15 cellular contexts compared by ENCODE assay signal in the genomic region with DNA sequence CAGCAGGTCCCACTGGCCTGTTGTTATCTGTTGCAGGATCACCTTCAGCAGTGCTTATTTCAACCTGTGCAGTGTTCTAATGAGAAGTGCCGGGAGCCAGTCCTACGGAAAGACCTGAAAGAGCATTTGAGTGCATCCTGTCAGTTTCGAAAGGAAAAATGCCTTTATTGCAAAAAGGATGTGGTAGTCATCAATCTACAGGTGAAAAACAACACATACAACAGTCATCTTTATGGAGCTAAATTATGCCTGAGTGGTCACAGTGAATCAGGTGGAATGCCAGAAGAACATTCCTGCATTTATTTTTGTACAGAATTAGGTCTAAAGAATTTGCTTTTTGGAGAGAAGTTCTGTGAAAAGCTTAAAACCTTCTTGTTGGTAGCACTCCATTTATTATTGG. TPM values are rescaled to one million over a fixed set of nuclear protein-coding genes. Genes with fewer than 3 reads are reported as not detected.
DNase-seq lines count a peak whose midpoint lies in the region; ATAC-seq and TF ChIP-seq lines count a peak whose summit lies in the region.
"Had no signal": no experiment of that assay in that cellular context is flagged by ENCODE, and none has a peak within 500 bp of the region (broad histone marks: within the 10 kb centered on the region; RNA-seq: fewer than 3 reads in every experiment).

No MANE protein-coding gene starts in this region.

- no peaks in the 10 kb centered on the region for H3K27me3 Mint-ChIP-seq in activated B cell treated with CpG ODN at 0.5 μM for 24 hours

- H3K79me2 ChIP-seq in parathyroid adenoma = no peaks in the 10 kb centered on the region

- H3K27ac ChIP-seq in cingulate gyrus (ENCODE audit: low read depth, low read length) (peak overlapping the region; percentile 69), parathyroid adenoma (no peak overlapping the region), right atrium auricular region (no peak overlapping the region)
- H3K27ac ChIP-seq: heart right ventricle had no signal

- H3K4me1 Mint-ChIP-seq in activated B cell treated with CpG ODN at 0.5 μM for 24 hours = peaks cover 4% of the 10 kb centered on the region
- H3K4me1 Mint-ChIP-seq: WTC11 had no signal

- H3K36me3 Mint-ChIP-seq in activated B cell treated with CpG ODN at 0.5 μM for 24 hours (ENCODE audit: low read depth) = peaks cover 71% of the 10 kb centered on the region

- CTCF ChIA-PET in activated B cell treated with CpG ODN at 0.5 μM for 24 hours (lab: Charles Lee) = interaction anchor here (2.1 kb wide), 1 partner anchor 37 kb away, joined by 8 read pairs; no protein-coding TSS in a partner anchor

- H3K4me1 ChIP-seq in parathyroid adenoma (peaks cover 3% of the 10 kb centered on the region), right atrium auricular region (no peaks in the 10 kb centered on the region)

- no peaks in the 10 kb centered on the region for H3K9me3 Mint-ChIP-seq in activated B cell treated with CpG ODN at 0.5 μM for 24 hours
- H3K9me3 Mint-ChIP-seq: WTC11 had no signal

- ATAC-seq in activated B cell treated with CpG ODN at 0.5 μM for 24 hours (ENCODE audit: low read depth) = no peak
- ATAC-seq: heart right ventricle, WTC11 had no signal

- no peak overlapping the region for H3K4me2 ChIP-seq in parathyroid adenoma (ENCODE audit: low read length)

- in situ Hi-C loops in Caki2 (cut with HindIII; ENCODE audit: low pct_unique_long_range_greater_than_20kb, low sequenced_read_pairs) = no loop called here

- H2AFZ ChIP-seq in parathyroid adenoma = peak overlapping the region; percentile 46

- POLR2A ChIA-PET in activated B cell treated with CpG ODN at 0.5 μM for 24 hours (lab: Charles Lee) = no interaction called here

- H3K4me3 ChIP-seq in parathyroid adenoma (ENCODE audit: low read depth, low read length) = no peak overlapping the region
- no peak overlapping the region for H3K4me3 ChIP-seq in right atrium auricular region
- H3K4me3 ChIP-seq: heart right ventricle had no signal

- DNase-seq in Caki2 (ENCODE audit: low read depth) (peak; percentile 53), activated B cell treated with CpG ODN at 0.5 μM for 24 hours (no peak), superior temporal gyrus (ENCODE audit: extremely low spot score) (no peak), right atrium auricular region (ENCODE audit: low spot score) (no peak)
- no peak for DNase-seq in stimulated activated CD4-positive, alpha-beta T cell treated with anti-CD3 and anti-CD28 coated beads, Interleukin-2, amount 100 ng/mL, for 24 hours
- DNase-seq: activated naive CD4-positive, alpha-beta T cell; effector CD8-positive, alpha-beta T cell; GOT3; heart right ventricle; NCI-H2081 treated with DMSO at 0.1 percent for 48 hours; NCI-H524; SHP77 had no signal

- H3K27ac Mint-ChIP-seq in activated B cell treated with CpG ODN at 0.5 μM for 24 hours = peak overlapping the region; percentile 57

- intact Hi-C loops in activated B cell treated with CpG ODN at 0.5 μM for 24 hours (cut with micrococcal nuclease) = loop anchor here (10.0 kb wide), 1 partner anchor 775 kb away; no protein-coding TSS in a partner anchor

- TF ChIP-seq CTCF in activated B cell treated with CpG ODN at 0.5 μM for 24 hours (IDR thresholded peaks at IDR 0.05) (no peak), parathyroid adenoma (IDR thresholded peaks at IDR 0.05) (no peak), right atrium auricular region (IDR thresholded peaks at IDR 0.05) (no peak)

- H3K36me3 ChIP-seq in parathyroid adenoma (ENCODE audit: control insufficient read depth, insufficient read depth, low read length) (no peaks in the 10 kb centered on the region), right atrium auricular region (peaks cover 6% of the 10 kb centered on the region)

- no peak overlapping the region for H3K9ac ChIP-seq in parathyroid adenoma

- H3K27me3 ChIP-seq in parathyroid adenoma (ENCODE audit: control insufficient read depth, insufficient read depth, low read length) (no peaks in the 10 kb centered on the region), right atrium auricular region (no peaks in the 10 kb centered on the region)
- H3K27me3 ChIP-seq: heart right ventricle had no signal

- H3K4me3 Mint-ChIP-seq in activated B cell treated with CpG ODN at 0.5 μM for 24 hours = no peak overlapping the region
- H3K4me3 Mint-ChIP-seq: WTC11 had no signal

- H3K9me3 ChIP-seq in parathyroid adenoma (ENCODE audit: control insufficient read depth, low read length) (no peaks in the 10 kb centered on the region), right atrium auricular region (no peaks in the 10 kb centered on the region)
- H3K9me3 ChIP-seq: heart right ventricle had no signal

RNA-seq across cellular contexts. Expression of gene TRAF5, which starts 33.2 kb away (rescaled TPM):
- total RNA-seq in Caki2 (2014; rRNA removed; shearing (Covaris generic); ENCODE audit: low replicate concordance) = 3.2 and 6.2 TPM in 2 replicates
- 61.4 and 73.1 TPM in 2 replicates for total RNA-seq in activated B cell treated with CpG ODN at 0.5 μM for 24 hours
- 1 to 10 TPM; 2.1 to 2.4 TPM for total RNA-seq in right atrium auricular region
